In the genomic region with DNA sequence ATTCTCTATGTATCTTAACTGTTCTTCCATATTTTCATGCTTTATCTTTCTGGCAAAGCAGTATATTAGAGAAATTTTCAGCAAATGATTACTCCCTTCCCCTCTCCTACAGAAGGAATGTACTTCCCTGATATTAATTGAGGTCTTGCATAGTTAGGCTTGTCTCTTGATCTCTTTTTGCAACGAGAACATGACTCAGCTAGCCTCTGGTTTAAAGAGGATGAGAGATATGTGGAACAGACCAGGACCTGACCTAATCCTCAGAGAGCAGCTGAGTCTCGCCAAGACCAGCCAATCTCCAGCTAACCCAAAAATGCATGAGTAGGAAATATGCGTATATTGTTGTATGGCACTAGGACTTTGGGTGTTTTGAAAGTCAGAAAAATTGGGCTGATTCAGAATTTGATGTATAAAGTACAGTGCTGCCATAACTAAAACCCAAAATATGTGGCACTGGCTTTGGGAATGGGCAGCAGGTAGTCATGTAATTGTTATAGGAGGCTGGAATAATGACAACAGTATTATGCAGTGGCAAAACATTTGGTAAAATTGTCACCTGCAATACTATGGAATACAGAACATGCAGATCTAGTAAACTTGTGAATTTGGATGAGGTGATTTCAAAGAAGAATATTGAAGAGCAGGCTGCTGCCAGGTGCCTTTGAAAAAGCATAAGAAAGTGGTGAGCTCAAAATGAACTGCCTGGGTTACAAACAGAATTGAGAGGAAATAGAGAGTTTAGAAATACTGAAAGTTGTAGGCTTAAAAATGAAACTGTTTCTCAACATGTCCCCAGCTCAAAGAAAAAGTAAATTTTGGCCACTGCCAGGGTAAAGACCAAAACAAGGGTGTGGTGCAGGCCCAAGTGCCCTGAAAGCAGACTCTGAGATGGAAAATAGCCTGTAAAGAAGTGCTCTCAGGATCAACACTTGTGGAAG, we compare ENCODE assay signal across 1 cellular context.
TF ChIP-seq lines count a peak whose summit lies in the region.

No MANE protein-coding gene starts in this region.

TF ChIP-seq in SK-N-SH, 30 proteins besides CTCF, POLR2A, EP300 and RAD21 (continued from another document):
- TF ChIP-seq IRF3 (IDR thresholded peaks at IDR 0.05; ENCODE audit: low read depth, low read length) (no peak), NFIC (IDR thresholded peaks at IDR 0.05; ENCODE audit: borderline replicate concordance) (no peak), TEAD4 (IDR thresholded peaks at IDR 0.05; ENCODE audit: borderline replicate concordance, insufficient read depth) (no peak)
